Comparison of ENCODE assay signal across 10 cellular contexts in the genomic region with DNA sequence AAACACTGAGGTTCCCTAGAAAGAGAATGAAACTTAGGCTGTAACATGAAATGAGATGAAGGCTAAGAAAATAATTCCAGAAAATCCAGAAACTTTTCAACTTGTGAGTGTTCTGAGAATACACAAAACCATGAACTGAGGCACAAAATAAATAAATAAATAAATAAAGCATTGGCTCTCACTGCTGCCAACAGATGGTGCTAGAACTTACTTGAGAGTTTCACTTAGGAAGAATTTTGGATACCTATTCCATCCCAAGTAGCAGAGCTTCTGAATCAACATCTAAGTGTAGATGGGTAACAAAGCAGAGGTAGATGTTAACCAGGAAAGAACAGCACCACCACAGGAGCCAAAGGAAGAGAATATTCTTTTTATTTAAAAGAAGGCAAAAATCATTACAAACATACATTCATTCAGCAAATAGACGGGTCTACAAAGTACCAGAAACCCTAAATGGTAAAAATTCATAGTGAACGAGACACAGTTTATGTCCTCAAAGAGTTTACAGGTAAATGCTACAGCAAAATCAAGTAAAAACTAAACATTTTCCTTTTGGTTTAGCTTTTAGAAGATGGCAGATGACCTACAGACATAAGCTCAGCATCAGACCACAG. TPM values are rescaled to one million over a fixed set of nuclear protein-coding genes. Genes with fewer than 3 reads are reported as not detected.
DNase-seq lines count a peak whose midpoint lies in the region; ATAC-seq, FAIRE-seq and TF ChIP-seq lines count a peak whose summit lies in the region.
"Had no signal": no experiment of that assay in that cellular context is flagged by ENCODE, and none has a peak within 500 bp of the region (broad histone marks: within the 10 kb centered on the region; RNA-seq: fewer than 3 reads in every experiment).

No MANE protein-coding gene starts in this region.

- no peak overlapping the region for H3K27ac ChIP-seq in A549
- no peak overlapping the region for H3K27ac ChIP-seq in RWPE2 (ENCODE audit: poor library complexity, severe bottlenecking)

- no peaks in the 10 kb centered on the region for H3K27me3 ChIP-seq in RWPE2 (ENCODE audit: insufficient read depth, poor library complexity, severe bottlenecking)

- no peak overlapping the region for H3K4me3 ChIP-seq in A549
- no peak overlapping the region for H3K4me3 ChIP-seq in GM12864 (ENCODE audit: low read depth, low read length)
- H3K4me3 ChIP-seq in RWPE2 (ENCODE audit: severe bottlenecking), result no peak overlapping the region

- TF ChIP-seq RAD21 in A549 (conservative IDR thresholded peaks at IDR 0.05 in 1 of 2, IDR thresholded peaks at IDR 0.05 in 1 of 2), result peak; percentile 58 to 59

- TF ChIP-seq POLR2A in A549 (IDR thresholded peaks at IDR 0.05; ENCODE audit: low read length), result no peak

- POLR2A ChIA-PET in A549 (lab: Yijun Ruan, JAX), result no interaction called here

- WGBS in A549 (ENCODE audit: missing lambda C conversion rate), result 83% methylated on average over 2 of the region's 2 CpGs

- peak in 1 of 2 experiments; percentile 62; a peak in 3 of 6 replicates for ATAC-seq in A549
- no peak for ATAC-seq in RWPE2 (ENCODE audit: low read depth)
- ATAC-seq in HG02798 (IDR thresholded peaks at IDR 0.05; ENCODE audit: poor library complexity, unreplicated experiment), result no peak
- no peak for ATAC-seq in HG03432 (IDR thresholded peaks at IDR 0.05; ENCODE audit: unreplicated experiment)
- ATAC-seq in GM19351 (IDR thresholded peaks at IDR 0.05; ENCODE audit: unreplicated experiment), result no peak

- H3K9me3 ChIP-seq in A549 (no peaks in the 10 kb centered on the region), RWPE2 (ENCODE audit: severe bottlenecking) (no peaks in the 10 kb centered on the region)

- CTCF ChIA-PET in A549 (lab: Yijun Ruan, JAX), result interaction anchor here (0.6 to 1.8 kb wide), 10 partner anchors 8 to 186 kb away, joined by 3 to 7 read pairs (median 3); no protein-coding TSS in a partner anchor

- H3K4me1 ChIP-seq in A549, result peaks cover 53% of the 10 kb centered on the region
- H3K4me1 ChIP-seq in RWPE2 (ENCODE audit: insufficient read depth, poor library complexity, severe bottlenecking), result no peaks in the 10 kb centered on the region

- no peak for TF ChIP-seq EP300 in A549 (IDR thresholded peaks at IDR 0.05)

- H3K4me2 ChIP-seq in A549, result no peak overlapping the region

- FAIRE-seq in A549 (lab: Jason Lieb, UNC), result no peak

- DNase-seq in A549 (ENCODE audit: low read depth in 1 of 2, low spot score in 1 of 2) (peak in 1 of 2 experiments; percentile 45), GM12864 (ENCODE audit: low read depth) (no peak), RWPE2 (ENCODE audit: low spot score) (no peak), globus pallidus (ENCODE audit: low spot score) (peak; percentile 61), GM03348 (ENCODE audit: low spot score) (no peak)
- DNase-seq: activated naive CD8-positive, alpha-beta T cell treated with anti-CD3 and anti-CD28 coated beads, Interleukin-2, amount 10 ng/mL, durations not matched to agents 7 days and 5 days; NCI-H1417 had no signal

- TF ChIP-seq CTCF in A549 (IDR thresholded peaks at IDR 0.05), result peak; percentile 60
- TF ChIP-seq CTCF in GM12864 (IDR thresholded peaks at IDR 0.05; ENCODE audit: low read depth, low read length, missing control alignments), result peak; percentile 42
- TF ChIP-seq CTCF in RWPE2 (IDR thresholded peaks at IDR 0.05; ENCODE audit: poor library complexity, severe bottlenecking), result peak; percentile 57

- no peaks in the 10 kb centered on the region for H3K36me3 ChIP-seq in RWPE2 (ENCODE audit: low read depth)

TF ChIP-seq in A549, 52 proteins besides CTCF, POLR2A, EP300 and RAD21:
- no peak for TF ChIP-seq MYC (IDR thresholded peaks at IDR 0.05; ENCODE audit: borderline replicate concordance, low read length)
- peak; percentile 65 for TF ChIP-seq SMC3 (IDR thresholded peaks at IDR 0.05)

RNA-seq across cellular contexts. Expression of gene EPS8, which starts 16.7 kb away (rescaled TPM):
- polyA plus RNA-seq in A549 (2011; rRNA removed) (101 and 106 TPM in 2 replicates), A549 (2017; fragmentation: RNase III; extraction: RNeasy Plus Mini Kit Qiagen cat#74134 plus additional on column Dnase treatment) (20.1 to 28.2 TPM (median 25.1 TPM) in 3 replicates)
- 22.4 and 22.5 TPM in 2 replicates for polyA plus RNA-seq in A549 (2012; cell fraction: cytosol; rRNA removed)
- 16.5 and 19.5 TPM in 2 replicates for polyA plus RNA-seq in A549 (2012; cell fraction: nucleus; rRNA removed)
- 85.5 and 132 TPM in 2 replicates for polyA minus RNA-seq in A549 (2011; rRNA and poly(A)+ RNA removed)
